ENCODE assay signal across 8 cellular contexts in the genomic region with DNA sequence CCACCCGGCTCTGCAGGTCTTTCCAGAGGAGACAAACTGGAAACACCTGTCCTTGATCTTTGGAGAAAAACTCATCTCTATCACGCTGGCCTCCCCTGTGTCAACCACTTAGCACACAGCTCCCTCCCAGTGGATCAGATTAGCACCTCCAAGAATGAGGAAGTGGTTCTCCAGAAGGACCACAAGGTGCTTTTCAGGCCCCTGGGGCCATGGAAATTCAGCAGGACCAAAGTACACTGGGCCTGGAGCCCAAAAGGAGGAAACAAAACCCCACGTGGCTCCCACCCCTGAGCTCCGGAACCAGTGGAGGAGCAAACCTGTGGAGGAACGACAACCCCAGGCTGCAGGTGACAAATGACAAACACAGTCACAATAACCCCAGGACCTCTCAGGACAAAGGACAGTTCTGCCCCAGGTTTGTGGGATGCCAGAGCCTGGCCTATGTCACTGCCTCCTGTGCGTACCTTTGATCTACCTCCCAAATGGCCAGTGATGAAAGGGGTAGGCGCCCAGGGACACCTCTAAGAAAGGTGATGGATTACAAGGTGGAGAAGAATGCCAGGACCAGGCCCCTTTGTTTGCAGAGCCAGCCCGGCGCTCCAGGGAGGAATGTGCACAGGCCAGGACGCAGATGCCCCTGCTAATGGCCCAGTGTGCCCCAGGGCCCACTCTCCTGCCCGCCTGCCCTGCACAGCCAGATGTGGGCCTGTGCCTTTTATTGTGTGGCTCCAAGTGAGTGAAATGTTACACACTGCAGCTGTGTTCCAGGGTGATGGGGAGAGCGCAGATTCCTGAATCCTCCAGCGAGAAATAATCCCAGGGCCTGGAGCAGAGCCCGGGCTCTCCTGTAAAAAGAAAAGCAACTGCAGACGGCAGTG. TPM values are rescaled to one million over a fixed set of nuclear protein-coding genes. Genes with fewer than 3 reads are reported as not detected.
DNase-seq lines count a peak whose midpoint lies in the region; ATAC-seq and TF ChIP-seq lines count a peak whose summit lies in the region.

No MANE protein-coding gene starts in this region.

- no peak for ATAC-seq in HG03108 (IDR thresholded peaks at IDR 0.05; ENCODE audit: unreplicated experiment)
- ATAC-seq in activated CD8-positive, alpha-beta T cell treated with anti-CD3 and anti-CD28 coated beads for 36 hours, result no peak

- no peaks in the 10 kb centered on the region for H3K9me3 ChIP-seq in prostate gland

- H3K4me1 Mint-ChIP-seq in activated CD4-positive, alpha-beta T cell treated with anti-CD3 and anti-CD28 coated beads, Interleukin-2, amount 10 ng/mL, durations not matched to agents 7 days and 5 days, result no peaks in the 10 kb centered on the region
- H3K4me1 Mint-ChIP-seq in activated CD8-positive, alpha-beta T cell treated with anti-CD3 and anti-CD28 coated beads for 36 hours (ENCODE audit: low read depth), result peaks cover 6% of the 10 kb centered on the region

- peaks cover 5% of the 10 kb centered on the region for H3K4me1 ChIP-seq in prostate gland (replicated peaks)

- no peaks in the 10 kb centered on the region for H3K27me3 ChIP-seq in prostate gland (replicated peaks; ENCODE audit: insufficient read depth)

- no peaks in the 10 kb centered on the region for H3K36me3 Mint-ChIP-seq in activated CD4-positive, alpha-beta T cell treated with anti-CD3 and anti-CD28 coated beads, Interleukin-2, amount 10 ng/mL, durations not matched to agents 7 days and 5 days (ENCODE audit: low read depth)
- no peaks in the 10 kb centered on the region for H3K36me3 Mint-ChIP-seq in activated CD8-positive, alpha-beta T cell treated with anti-CD3 and anti-CD28 coated beads for 36 hours (ENCODE audit: low read depth)

- WGBS in prostate gland, result 19% methylated on average over 15 of the region's 15 CpGs

- intact Hi-C loops in prostate gland (cut with DNase I), result loop anchor here (10.0 kb wide), 2 partner anchors 121 to 209 kb away; no protein-coding TSS in a partner anchor
- intact Hi-C loops in activated CD8-positive, alpha-beta T cell treated with anti-CD3 and anti-CD28 coated beads for 36 hours (cut with micrococcal nuclease), result no loop called here

- CTCF ChIA-PET in activated CD4-positive, alpha-beta T cell treated with anti-CD3 and anti-CD28 coated beads, Interleukin-2, amount 10 ng/mL, durations not matched to agents 7 days and 5 days (lab: Charles Lee), result interaction anchor here (1.7 kb wide), 1 partner anchor 11 kb away, joined by 4 read pairs; no protein-coding TSS in a partner anchor
- CTCF ChIA-PET in activated CD8-positive, alpha-beta T cell treated with anti-CD3 and anti-CD28 coated beads for 36 hours (lab: Charles Lee), result no interaction called here
- CTCF ChIA-PET in HEK293T (lab: Yijun Ruan, JAX), result interaction anchor here (0.6 to 0.7 kb wide), 2 partner anchors 66 to 246 kb away, joined by 3 read pairs; no protein-coding TSS in a partner anchor

- H3K27ac Mint-ChIP-seq in activated CD4-positive, alpha-beta T cell treated with anti-CD3 and anti-CD28 coated beads, Interleukin-2, amount 10 ng/mL, durations not matched to agents 7 days and 5 days, result no peak overlapping the region
- no peak overlapping the region for H3K27ac Mint-ChIP-seq in activated CD8-positive, alpha-beta T cell treated with anti-CD3 and anti-CD28 coated beads for 36 hours

- DNase-seq in GDM1 (lab: John Stamatoyannopoulos, UW) (peak; percentile 33), OCI-M1 (lab: John Stamatoyannopoulos, UW) (peak; percentile 60), fibroblast of pulmonary artery (ENCODE audit: low read depth) (peak; percentile 55), prostate gland (ENCODE audit: low spot score) (peak; percentile 60), HEK293T (ENCODE audit: extremely low spot score) (no peak)
- DNase-seq in activated CD4-positive, alpha-beta T cell treated with anti-CD3 and anti-CD28 coated beads, Interleukin-2, amount 10 ng/mL, durations not matched to agents 7 days and 5 days, result no peak
- no peak for DNase-seq in activated CD8-positive, alpha-beta T cell treated with anti-CD3 and anti-CD28 coated beads for 36 hours

- POLR2A ChIA-PET in activated CD4-positive, alpha-beta T cell treated with anti-CD3 and anti-CD28 coated beads, Interleukin-2, amount 10 ng/mL, durations not matched to agents 7 days and 5 days (lab: Charles Lee), result no interaction called here
- POLR2A ChIA-PET in activated CD8-positive, alpha-beta T cell treated with anti-CD3 and anti-CD28 coated beads for 36 hours (lab: Charles Lee), result no interaction called here
- POLR2A ChIA-PET in HEK293T (lab: Yijun Ruan, JAX), result no interaction called here

- TF ChIP-seq POLR2A in prostate gland (IDR thresholded peaks at IDR 0.05), result no peak

- H3K4me3 ChIP-seq in fibroblast of pulmonary artery (replicated peaks; ENCODE audit: low read depth, low read length) (no peak overlapping the region), prostate gland (no peak overlapping the region)

- H3K36me3 ChIP-seq in prostate gland, result no peaks in the 10 kb centered on the region

- H3K27me3 Mint-ChIP-seq in activated CD4-positive, alpha-beta T cell treated with anti-CD3 and anti-CD28 coated beads, Interleukin-2, amount 10 ng/mL, durations not matched to agents 7 days and 5 days, result peaks cover 14% of the 10 kb centered on the region
- peaks cover 10% of the 10 kb centered on the region for H3K27me3 Mint-ChIP-seq in activated CD8-positive, alpha-beta T cell treated with anti-CD3 and anti-CD28 coated beads for 36 hours

- H3K27ac ChIP-seq in prostate gland, result peak overlapping the region; percentile 63

- TF ChIP-seq CTCF in fibroblast of pulmonary artery (IDR thresholded peaks at IDR 0.05; ENCODE audit: low read length, missing control alignments) (no peak), prostate gland (IDR thresholded peaks at IDR 0.05) (no peak)
- TF ChIP-seq CTCF in activated CD8-positive, alpha-beta T cell treated with anti-CD3 and anti-CD28 coated beads for 36 hours (IDR thresholded peaks at IDR 0.05), result no peak

- H3K4me3 Mint-ChIP-seq in activated CD4-positive, alpha-beta T cell treated with anti-CD3 and anti-CD28 coated beads, Interleukin-2, amount 10 ng/mL, durations not matched to agents 7 days and 5 days, result no peak overlapping the region
- no peak overlapping the region for H3K4me3 Mint-ChIP-seq in activated CD8-positive, alpha-beta T cell treated with anti-CD3 and anti-CD28 coated beads for 36 hours

- no peaks in the 10 kb centered on the region for H3K9me3 Mint-ChIP-seq in activated CD4-positive, alpha-beta T cell treated with anti-CD3 and anti-CD28 coated beads, Interleukin-2, amount 10 ng/mL, durations not matched to agents 7 days and 5 days
- H3K9me3 Mint-ChIP-seq in activated CD8-positive, alpha-beta T cell treated with anti-CD3 and anti-CD28 coated beads for 36 hours, result no peaks in the 10 kb centered on the region

TF ChIP-seq in HEK293T, 16 proteins besides CTCF, POLR2A, EP300 and RAD21:
- TF ChIP-seq HDGF (IDR thresholded peaks at IDR 0.05; ENCODE audit: borderline replicate concordance) (no peak), SUZ12 (IDR thresholded peaks at IDR 0.05) (no peak)
- TF ChIP-seq, protein P1, sequence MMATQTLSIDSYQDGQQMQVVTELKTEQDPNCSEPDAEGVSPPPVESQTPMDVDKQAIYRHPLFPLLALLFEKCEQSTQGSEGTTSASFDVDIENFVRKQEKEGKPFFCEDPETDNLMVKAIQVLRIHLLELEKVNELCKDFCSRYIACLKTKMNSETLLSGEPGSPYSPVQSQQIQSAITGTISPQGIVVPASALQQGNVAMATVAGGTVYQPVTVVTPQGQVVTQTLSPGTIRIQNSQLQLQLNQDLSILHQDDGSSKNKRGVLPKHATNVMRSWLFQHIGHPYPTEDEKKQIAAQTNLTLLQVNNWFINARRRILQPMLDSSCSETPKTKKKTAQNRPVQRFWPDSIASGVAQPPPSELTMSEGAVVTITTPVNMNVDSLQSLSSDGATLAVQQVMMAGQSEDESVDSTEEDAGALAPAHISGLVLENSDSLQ (IDR thresholded peaks at IDR 0.05), result no peak

RNA-seq across cellular contexts. Expression of a gene that starts 5.6 kb away (rescaled TPM):
- total RNA-seq in prostate gland, result 10 to 100 TPM; 19.5 to 95.8 TPM
- not detected for total RNA-seq in activated CD4-positive, alpha-beta T cell treated with anti-CD3 and anti-CD28 coated beads, Interleukin-2, amount 10 ng/mL, durations not matched to agents 7 days and 5 days
- total RNA-seq in activated CD8-positive, alpha-beta T cell treated with anti-CD3 and anti-CD28 coated beads for 36 hours, result under 1 TPM; 0.04 to 0.16 TPM

Comparison
In these comparisons a context has a peak if more than half of its experiments do, and no peak if none do; other contexts are left out.
1. DNase-seq: peak in GDM1 (single experiment), OCI-M1 (single experiment), fibroblast of pulmonary artery (single experiment) and prostate gland (single experiment); none in activated CD4-positive, alpha-beta T cell treated with anti-CD3 and anti-CD28 coated beads, Interleukin-2, amount 10 ng/mL, durations not matched to agents 7 days and 5 days (single experiment), activated CD8-positive, alpha-beta T cell treated with anti-CD3 and anti-CD28 coated beads for 36 hours (single experiment) and HEK293T (single experiment).
2. RNA of a gene that starts 5.6 kb away (total RNA-seq): 19.5 to 95.8 TPM in prostate gland; 0.04 to 0.16 TPM in activated CD8-positive, alpha-beta T cell treated with anti-CD3 and anti-CD28 coated beads for 36 hours and not detected in activated CD4-positive, alpha-beta T cell treated with anti-CD3 and anti-CD28 coated beads, Interleukin-2, amount 10 ng/mL, durations not matched to agents 7 days and 5 days; every median in the first group is over 10 times any median in the second.